In genomic region chr13:85652536-85652935, GRCh38 we compare ENCODE assay signal across 2 cellular contexts.
TF ChIP-seq lines count a peak whose summit lies in the region.

No MANE protein-coding gene starts in this region.

TF ChIP-seq in SK-N-SH, 30 proteins besides CTCF, POLR2A, EP300 and RAD21 (continued from another document):
- TF ChIP-seq REST (IDR thresholded peaks at IDR 0.05; ENCODE audit: low read depth, low read length) (no peak), SIN3A (IDR thresholded peaks at IDR 0.05; ENCODE audit: borderline replicate concordance, low read depth, low read length) (no peak), YY1 (IDR thresholded peaks at IDR 0.05; ENCODE audit: low read depth) (no peak), MEF2A (IDR thresholded peaks at IDR 0.05; ENCODE audit: borderline replicate concordance, low read depth) (no peak), TCF12 (IDR thresholded peaks at IDR 0.05) (0 out of 2 replicates have a peak, but pooled peaks have one; percentile 7), RXRA (IDR thresholded peaks at IDR 0.05; ENCODE audit: borderline replicate concordance, low read depth) (no peak), RCOR1 (IDR thresholded peaks at IDR 0.05; ENCODE audit: low read length) (peak; percentile 70), ELF1 (IDR thresholded peaks at IDR 0.05) (no peak), MAX (IDR thresholded peaks at IDR 0.05; ENCODE audit: low read depth) (no peak), CHD2 (IDR thresholded peaks at IDR 0.05; ENCODE audit: low read length, partially characterized antibody) (peak; percentile 35), MXI1 (IDR thresholded peaks at IDR 0.05; ENCODE audit: low read depth, low read length) (no peak), JUND (IDR thresholded peaks at IDR 0.05) (no peak), TEAD4 (IDR thresholded peaks at IDR 0.05; ENCODE audit: borderline replicate concordance, insufficient read depth) (no peak), GATA2 (CRISPR knock-in tag; IDR thresholded peaks at IDR 0.05) (peak; percentile 97), PBX3 (IDR thresholded peaks at IDR 0.05) (no peak), POLR2AphosphoS5 (IDR thresholded peaks at IDR 0.05; ENCODE audit: low read depth, low read length) (no peak), TAF1 (IDR thresholded peaks at IDR 0.05; ENCODE audit: borderline replicate concordance, low read depth, low read length) (no peak), USF1 (IDR thresholded peaks at IDR 0.05; ENCODE audit: borderline replicate concordance, low read depth) (no peak)

TF ChIP-seq in SK-N-SH treated with all-trans-retinoic acid at 6 μM for 48 hours, 23 proteins besides CTCF, POLR2A, EP300 and RAD21 (continued from another document):
- no peak for TF ChIP-seq TSHZ2 (CRISPR knock-in tag; IDR thresholded peaks at IDR 0.05)
- no peak for TF ChIP-seq PPARA (CRISPR knock-in tag; IDR thresholded peaks at IDR 0.05; ENCODE audit: borderline replicate concordance)
- TF ChIP-seq ISL1 (CRISPR knock-in tag; IDR thresholded peaks at IDR 0.05): no peak
- no peak for TF ChIP-seq ZNF8 (CRISPR knock-in tag; IDR thresholded peaks at IDR 0.05)
- TF ChIP-seq RARB (CRISPR knock-in tag; IDR thresholded peaks at IDR 0.05): no peak
- TF ChIP-seq OSR1 (CRISPR knock-in tag; IDR thresholded peaks at IDR 0.05): no peak
- no peak for TF ChIP-seq ESRRG (CRISPR knock-in tag; IDR thresholded peaks at IDR 0.05)
- no peak for TF ChIP-seq CSDC2 (CRISPR knock-in tag; IDR thresholded peaks at IDR 0.05)
- no peak for TF ChIP-seq CSRNP3 (CRISPR knock-in tag; IDR thresholded peaks at IDR 0.05)
- TF ChIP-seq TCF4 (CRISPR knock-in tag; IDR thresholded peaks at IDR 0.05; ENCODE audit: borderline replicate concordance): no peak
- no peak for TF ChIP-seq SNAI2 (CRISPR knock-in tag; IDR thresholded peaks at IDR 0.05)
- no peak for TF ChIP-seq GLIS3 (CRISPR knock-in tag; IDR thresholded peaks at IDR 0.05)
- TF ChIP-seq ZNF565 (CRISPR knock-in tag; conservative IDR thresholded peaks at IDR 0.05; ENCODE audit: low read depth): no peak
- no peak for TF ChIP-seq PATZ1 (CRISPR knock-in tag; IDR thresholded peaks at IDR 0.05; ENCODE audit: borderline replicate concordance)
- no peak for TF ChIP-seq ZC3H10 (CRISPR knock-in tag; IDR thresholded peaks at IDR 0.05)
